11 cellular contexts compared by ENCODE assay signal in genomic region chr1:51527144-51527543, GRCh38.
"Had no signal": no experiment of that assay in that cellular context is flagged by ENCODE, and none has a peak within 500 bp of the region (broad histone marks: within the 10 kb centered on the region; RNA-seq: fewer than 3 reads in every experiment).

No MANE protein-coding gene starts in this region.

- H3K4me2 ChIP-seq: GM23338 had no signal

- H3K27ac ChIP-seq: GM23248 had no signal

- ATAC-seq: GM23338, HCT116 had no signal

- DNase-seq: GM23248, GOT3, H7, H9, HCEC 1CT, HFFc6 had no signal

- H3K9me3 ChIP-seq: HAP-1 had no signal

- H3K36me3 ChIP-seq: HAP-1 had no signal

- H3K4me3 ChIP-seq: GM23248, GM23338, HAP-1 had no signal

- H3K4me3 Mint-ChIP-seq: GM23338, H9, HFFc6 had no signal

- FAIRE-seq: H1, H54 had no signal

- H3K27ac Mint-ChIP-seq: GM23338, H9, HFFc6 had no signal

- H3K9ac ChIP-seq: GM23248 had no signal

- H3K9me3 Mint-ChIP-seq: GM23338, H9, HFFc6 had no signal

- H2AFZ ChIP-seq: GM23248 had no signal
